1 cellular context compared by ENCODE assay signal in genomic region chr6:107066697-107067659, GRCh38.
TF ChIP-seq lines count a peak whose summit lies in the region.

No MANE protein-coding gene starts in this region.

TF ChIP-seq in GM23338, 12 proteins besides CTCF, POLR2A, EP300 and RAD21:
- TF ChIP-seq ZNF462 (CRISPR knock-in tag; IDR thresholded peaks at IDR 0.05): no peak
- TF ChIP-seq EZH2phosphoT487 (IDR thresholded peaks at IDR 0.05; ENCODE audit: unreplicated experiment): no peak
- no peak for TF ChIP-seq NANOG (IDR thresholded peaks at IDR 0.05; ENCODE audit: borderline replicate concordance)
- no peak for TF ChIP-seq POLR2AphosphoS5 (IDR thresholded peaks at IDR 0.05; ENCODE audit: low read depth)
- no peak for TF ChIP-seq CREB1 (CRISPR knock-in tag; IDR thresholded peaks at IDR 0.05; ENCODE audit: low read depth)
- TF ChIP-seq ZNF114 (CRISPR knock-in tag; IDR thresholded peaks at IDR 0.05): no peak
- TF ChIP-seq ETS1 (IDR thresholded peaks at IDR 0.05): no peak
- no peak for TF ChIP-seq JUNB (IDR thresholded peaks at IDR 0.05; ENCODE audit: unreplicated experiment)
- no peak for TF ChIP-seq STAT1 (IDR thresholded peaks at IDR 0.05; ENCODE audit: unreplicated experiment)
- TF ChIP-seq ZNF331 (CRISPR knock-in tag; IDR thresholded peaks at IDR 0.05; ENCODE audit: low read depth): no peak
- TF ChIP-seq REST (IDR thresholded peaks at IDR 0.05; ENCODE audit: unreplicated experiment): no peak
- no peak for TF ChIP-seq EZH2 (IDR thresholded peaks at IDR 0.05; ENCODE audit: low read depth, unreplicated experiment)
